ENCODE assay signal across 21 cellular contexts in genomic region chr15:39963806-39964205, GRCh38. TPM values are rescaled to one million over a fixed set of nuclear protein-coding genes. Genes with fewer than 3 reads are reported as not detected.
"Had no signal": no experiment of that assay in that cellular context is flagged by ENCODE, and none has a peak within 500 bp of the region (broad histone marks: within the 10 kb centered on the region; RNA-seq: fewer than 3 reads in every experiment).

No MANE protein-coding gene starts in this region.

- H3K9me3 Mint-ChIP-seq: activated CD4-positive, alpha-beta T cell treated with anti-CD3 and anti-CD28 coated beads, Interleukin-2, amount 10 ng/mL, durations not matched to agents 7 days and 5 days; activated naive CD4-positive, alpha-beta T cell treated with anti-CD3 and anti-CD28 coated beads, Interleukin-2, amount 10 ng/mL, durations not matched to agents 7 days and 5 days; activated T-cell treated with anti-CD3 and anti-CD28 coated beads, Interleukin-2, amount 50 U/mL, for 4 hours; natural killer cell; stimulated activated naive CD8-positive, alpha-beta T cell treated with anti-CD3 and anti-CD28 coated beads, Interleukin-15, Interleukin-2, amounts not matched to agents 100 ng/mL and 50 ng/mL, for 24 hours had no signal

- H3K27me3 Mint-ChIP-seq: activated CD4-positive, alpha-beta T cell treated with anti-CD3 and anti-CD28 coated beads, Interleukin-2, amount 10 ng/mL, durations not matched to agents 7 days and 5 days; activated naive CD4-positive, alpha-beta T cell treated with anti-CD3 and anti-CD28 coated beads, Interleukin-2, amount 10 ng/mL, durations not matched to agents 7 days and 5 days; stimulated activated naive CD8-positive, alpha-beta T cell treated with anti-CD3 and anti-CD28 coated beads, Interleukin-15, Interleukin-2, amounts not matched to agents 100 ng/mL and 50 ng/mL, for 24 hours had no signal

- H3K27ac ChIP-seq: esophagus muscularis mucosa, foreskin keratinocyte, lower lobe of right lung, pancreas, right lobe of liver, tibial nerve had no signal

- H3K4me3 Mint-ChIP-seq: activated CD4-positive, alpha-beta T cell treated with anti-CD3 and anti-CD28 coated beads, Interleukin-2, amount 10 ng/mL, durations not matched to agents 7 days and 5 days; activated naive CD4-positive, alpha-beta T cell treated with anti-CD3 and anti-CD28 coated beads, Interleukin-2, amount 10 ng/mL, durations not matched to agents 7 days and 5 days; activated T-cell treated with anti-CD3 and anti-CD28 coated beads, Interleukin-2, amount 50 U/mL, for 4 hours; natural killer cell; stimulated activated naive CD8-positive, alpha-beta T cell treated with anti-CD3 and anti-CD28 coated beads, Interleukin-15, Interleukin-2, amounts not matched to agents 100 ng/mL and 50 ng/mL, for 24 hours had no signal

- H3K27ac Mint-ChIP-seq: activated CD4-positive, alpha-beta T cell treated with anti-CD3 and anti-CD28 coated beads, Interleukin-2, amount 10 ng/mL, durations not matched to agents 7 days and 5 days; activated naive CD4-positive, alpha-beta T cell treated with anti-CD3 and anti-CD28 coated beads, Interleukin-2, amount 10 ng/mL, durations not matched to agents 7 days and 5 days; natural killer cell; stimulated activated naive CD8-positive, alpha-beta T cell treated with anti-CD3 and anti-CD28 coated beads, Interleukin-15, Interleukin-2, amounts not matched to agents 100 ng/mL and 50 ng/mL, for 24 hours had no signal

- DNase-seq: activated CD4-positive, alpha-beta T cell treated with anti-CD3 and anti-CD28 coated beads, Interleukin-2, amount 10 ng/mL, durations not matched to agents 7 days and 5 days; activated CD8-positive, alpha-beta memory T cell treated with anti-CD3 and anti-CD28 coated beads, Interleukin-2, amount 50 U/mL, for 4 hours; activated naive CD4-positive, alpha-beta T cell treated with anti-CD3 and anti-CD28 coated beads, Interleukin-2, amount 10 ng/mL, durations not matched to agents 7 days and 5 days; activated T-cell treated with anti-CD3 and anti-CD28 coated beads, Interleukin-2, amount 50 U/mL, for 4 hours; cerebellar nuclear complex; cortex of kidney; effector CD4-positive, alpha-beta T cell; foreskin keratinocyte; glutamatergic neuron; hypothalamus; islet precursor cell; lower lobe of right lung; natural killer cell; pancreas; right lobe of liver; small intestine; stimulated activated CD4-positive, alpha-beta T cell treated with anti-CD3 and anti-CD28 coated beads, Interleukin-15, amount 100 ng/mL, for 24 hours; stimulated activated CD4-positive, alpha-beta T cell treated with anti-CD3 and anti-CD28 coated beads, Interleukin-2, amount 100 ng/mL, for 48 hours had no signal

RNA-seq across cellular contexts. Expression of gene GPR176, which starts 43.7 kb away (rescaled TPM):
- total RNA-seq: activated CD4-positive, alpha-beta T cell treated with anti-CD3 and anti-CD28 coated beads, Interleukin-2, amount 10 ng/mL, durations not matched to agents 7 days and 5 days had no signal
